In genomic region chr3:148319161-148319915, GRCh38 we compare ENCODE assay signal across 8 cellular contexts.
DNase-seq lines count a peak whose midpoint lies in the region; ATAC-seq and TF ChIP-seq lines count a peak whose summit lies in the region.

No MANE protein-coding gene starts in this region.

- H3K4me1 Mint-ChIP-seq in Caco-2 (ENCODE audit: low read depth, unreplicated experiment) = no peaks in the 10 kb centered on the region

- H3K4me3 Mint-ChIP-seq in Caco-2 (ENCODE audit: unreplicated experiment) = no peak overlapping the region

- no peaks in the 10 kb centered on the region for H3K36me3 Mint-ChIP-seq in Caco-2 (ENCODE audit: insufficient read depth, unreplicated experiment)

- no peaks in the 10 kb centered on the region for H3K27me3 ChIP-seq in Caco-2 (replicated peaks; ENCODE audit: control insufficient read depth, insufficient read depth, low read length)

- no peaks in the 10 kb centered on the region for H3K9me3 ChIP-seq in Caco-2

- ATAC-seq in GM21528 (IDR thresholded peaks at IDR 0.05; ENCODE audit: low FRiP score, unreplicated experiment) = peak; percentile 98
- ATAC-seq in HG03575 (IDR thresholded peaks at IDR 0.05; ENCODE audit: extremely low read depth, insufficient number of reproducible peaks, low FRiP score, unreplicated experiment) = peak; percentile 93

- intact Hi-C loops in Caco-2 (cut with micrococcal nuclease; ENCODE audit: unreplicated experiment) = no loop called here

- TF ChIP-seq CTCF in GM12864 (IDR thresholded peaks at IDR 0.05; ENCODE audit: low read depth, low read length, missing control alignments) (no peak), astrocyte of the spinal cord (IDR thresholded peaks at IDR 0.05; ENCODE audit: low read depth, low read length) (no peak), Caco-2 (IDR thresholded peaks at IDR 0.05; ENCODE audit: insufficient read depth in 1 of 2, low read depth in 1 of 2, low read length in 1 of 2, severe bottlenecking in 1 of 2, unreplicated experiment in 1 of 2) (no peak)

- POLR2A ChIA-PET in Caco-2 (lab: Charles Lee) = no interaction called here

- DNase-seq in GM12864 (ENCODE audit: low read depth) = peak; percentile 84
- peak; percentile 81 for DNase-seq in astrocyte of the spinal cord (ENCODE audit: low read depth, low spot score)
- no peak for DNase-seq in GF-D8 (lab: John Stamatoyannopoulos, UW)
- DNase-seq in NCI-H748 treated with DMSO at 0.1 percent for 48 hours (lab: John Stamatoyannopoulos, UW) = no peak
- no peak for DNase-seq in hypothalamus (lab: John Stamatoyannopoulos, UW)
- DNase-seq in Caco-2 = no peak

- CTCF ChIA-PET in Caco-2 (lab: Charles Lee) = no interaction called here

- in situ Hi-C loops in astrocyte of the spinal cord (cut with HindIII; ENCODE audit: low sequenced_read_pairs) = no loop called here

- H3K4me1 ChIP-seq in Caco-2 = no peaks in the 10 kb centered on the region

- no peaks in the 10 kb centered on the region for H3K36me3 ChIP-seq in Caco-2 (ENCODE audit: control insufficient read depth, insufficient read depth, low read length)

- peaks cover 6% of the 10 kb centered on the region for H3K27me3 Mint-ChIP-seq in Caco-2 (ENCODE audit: insufficient read depth, unreplicated experiment)

- no peak overlapping the region; the same call in 1 of the 2 replicates for H3K4me3 ChIP-seq in GM12864 (ENCODE audit: low read depth, low read length)
- H3K4me3 ChIP-seq in astrocyte of the spinal cord (ENCODE audit: low read depth, low read length) = no peak overlapping the region
- H3K4me3 ChIP-seq in Caco-2 (ENCODE audit: low read depth, low read length) = no peak overlapping the region

- H3K27ac Mint-ChIP-seq in Caco-2 (ENCODE audit: unreplicated experiment) = no peak overlapping the region

- BruUV-seq in Caco-2 (replicated peaks; lab: Mats Ljungman, UMichigan) = no TSS peak

- no peaks in the 10 kb centered on the region for H3K9me3 Mint-ChIP-seq in Caco-2 (ENCODE audit: unreplicated experiment)

Comparison
In these comparisons a context has a peak if more than half of its experiments do, and no peak if none do; other contexts are left out.
1. DNase-seq: peak in GM12864 (single experiment) and astrocyte of the spinal cord (single experiment); none in GF-D8 (single experiment), NCI-H748 treated with DMSO at 0.1 percent for 48 hours (single experiment), hypothalamus (0 of 51) and Caco-2 (0 of 2).